Comparison of ENCODE assay signal across 19 cellular contexts in genomic region chr15:76764004-76764403, GRCh38.
DNase-seq lines count a peak whose midpoint lies in the region; ATAC-seq lines count a peak whose summit lies in the region.
"Had no signal": no experiment of that assay in that cellular context is flagged by ENCODE, and none has a peak within 500 bp of the region (broad histone marks: within the 10 kb centered on the region; RNA-seq: fewer than 3 reads in every experiment).

No MANE protein-coding gene starts in this region.

- intact Hi-C loops in left colon (cut with DNase I, micrococcal nuclease) (no loop called here), left cardiac atrium (cut with DNase I) (no loop called here)

- H3K23ac ChIP-seq in trophoblast cell (ENCODE audit: low read length) = peak overlapping the region; percentile 54

- no peaks in the 10 kb centered on the region for H3K4me1 ChIP-seq in trophoblast cell (ENCODE audit: control insufficient read depth in 1 of 2, insufficient read depth in 2 of 2, low read length in 2 of 2)
- H3K4me1 ChIP-seq: A549; BLaER1 treated with 17β-estradiol and CSF1 and Interleukin-3, amounts not matched to agents 10 nM and 100 nM; Caco-2 had no signal

- H2BK120ac ChIP-seq in trophoblast cell (ENCODE audit: insufficient read depth, low read length, poor library complexity) = no peak overlapping the region

- no peak overlapping the region for H3K4me3 ChIP-seq in trophoblast cell (ENCODE audit: low read depth, low read length)
- H3K4me3 ChIP-seq: A549, GM12878 had no signal

- H3K4ac ChIP-seq in trophoblast cell (ENCODE audit: low read depth, low read length) = no peak overlapping the region

- H2BK5ac ChIP-seq in trophoblast cell (ENCODE audit: low read depth, low read length, poor library complexity) = no peak overlapping the region

- no peak overlapping the region for H4K91ac ChIP-seq in trophoblast cell (ENCODE audit: low read depth, low read length)

- peaks cover 6% of the 10 kb centered on the region in 2 experiments for H3K36me3 ChIP-seq in trophoblast cell (ENCODE audit: control insufficient read depth in 1 of 2, insufficient read depth in 2 of 2, low read length in 2 of 2)

- H3K14ac ChIP-seq in trophoblast cell (ENCODE audit: low read length) = no peak overlapping the region

- no peak overlapping the region for H2AFZ ChIP-seq in trophoblast cell (ENCODE audit: insufficient read depth, low read length, poor library complexity)

- H3K79me1 ChIP-seq in trophoblast cell (ENCODE audit: low read length) = no peaks in the 10 kb centered on the region

- H3K27ac ChIP-seq in trophoblast cell (ENCODE audit: low read depth, low read length) = no peak overlapping the region
- H3K27ac ChIP-seq: 22Rv1; A549; BLaER1 treated with 17β-estradiol and CSF1 and Interleukin-3, amounts not matched to agents 10 nM and 100 nM; C4-2B had no signal

- H3K36me3 Mint-ChIP-seq in activated T-cell treated with anti-CD3 and anti-CD28 coated beads, Interleukin-2, amount 50 U/mL, for 72 hours (ENCODE audit: insufficient read depth in 2 of 2) = peaks cover 16 to 37% of the 10 kb centered on the region in 2 donors
- H3K36me3 Mint-ChIP-seq in activated T-cell treated with anti-CD3 and anti-CD28 coated beads, Interleukin-2, amount 50 U/mL, for 24 hours (ENCODE audit: low read depth) = peaks cover 76% of the 10 kb centered on the region

- no peaks in the 10 kb centered on the region for H3K79me2 ChIP-seq in trophoblast cell (ENCODE audit: control insufficient read depth, insufficient read depth, low read length, poor library complexity)

- no peak overlapping the region for H2BK12ac ChIP-seq in trophoblast cell (ENCODE audit: low read length)

- peak overlapping the region; percentile 1 for H3K27ac Mint-ChIP-seq in activated T-cell treated with anti-CD3 and anti-CD28 coated beads, Interleukin-2, amount 50 U/mL, for 72 hours
- H3K27ac Mint-ChIP-seq in activated T-cell treated with anti-CD3 and anti-CD28 coated beads, Interleukin-2, amount 50 U/mL, for 24 hours = no peak overlapping the region
- H3K27ac Mint-ChIP-seq: B cell; CD4-positive, alpha-beta T cell; CD8-positive, alpha-beta T cell had no signal

- H3K27me3 Mint-ChIP-seq in activated T-cell treated with anti-CD3 and anti-CD28 coated beads, Interleukin-2, amount 50 U/mL, for 72 hours (ENCODE audit: low read depth) = no peaks in the 10 kb centered on the region
- no peaks in the 10 kb centered on the region for H3K27me3 Mint-ChIP-seq in activated T-cell treated with anti-CD3 and anti-CD28 coated beads, Interleukin-2, amount 50 U/mL, for 24 hours
- H3K27me3 Mint-ChIP-seq: B cell; CD4-positive, alpha-beta T cell had no signal

- peaks cover 11% of the 10 kb centered on the region in 2 donors for H3K9me3 Mint-ChIP-seq in activated T-cell treated with anti-CD3 and anti-CD28 coated beads, Interleukin-2, amount 50 U/mL, for 72 hours
- H3K9me3 Mint-ChIP-seq in activated T-cell treated with anti-CD3 and anti-CD28 coated beads, Interleukin-2, amount 50 U/mL, for 24 hours = peaks cover 13% of the 10 kb centered on the region

- no peak for DNase-seq in activated T-cell treated with anti-CD3 and anti-CD28 coated beads, Interleukin-2, amount 50 U/mL, for 72 hours
- DNase-seq in activated T-cell treated with anti-CD3 and anti-CD28 coated beads, Interleukin-2, amount 50 U/mL, for 24 hours = no peak
- DNase-seq in left colon (peak in 1 of 2 donors; percentile 6), trophoblast cell (no peak), NCI-H2196 treated with DMSO at 0.1 percent for 48 hours (lab: John Stamatoyannopoulos, UW; ENCODE audit: unreplicated experiment) (no peak), left cardiac atrium (no peak)
- DNase-seq: AML-193; Caco-2; Calu3; CD4-positive, alpha-beta T cell; CD8-positive, alpha-beta T cell; DMS79 treated with DMSO at 0.1 percent for 48 hours; GDM1 had no signal

- H3K18ac ChIP-seq in trophoblast cell (ENCODE audit: low read length) = no peak overlapping the region

- no peaks in the 10 kb centered on the region for H3K27me3 ChIP-seq in trophoblast cell (ENCODE audit: insufficient read depth, low read length)
- H3K27me3 ChIP-seq: BLaER1 treated with 17β-estradiol and CSF1 and Interleukin-3, amounts not matched to agents 10 nM and 100 nM had no signal

- H3K4me3 Mint-ChIP-seq in activated T-cell treated with anti-CD3 and anti-CD28 coated beads, Interleukin-2, amount 50 U/mL, for 72 hours = no peak overlapping the region
- no peak overlapping the region for H3K4me3 Mint-ChIP-seq in activated T-cell treated with anti-CD3 and anti-CD28 coated beads, Interleukin-2, amount 50 U/mL, for 24 hours
- H3K4me3 Mint-ChIP-seq: B cell; CD4-positive, alpha-beta T cell; CD8-positive, alpha-beta T cell had no signal

- H4K8ac ChIP-seq in trophoblast cell (ENCODE audit: low read depth, low read length) = no peak overlapping the region

- H3K9ac ChIP-seq in trophoblast cell (ENCODE audit: low read length) = peak overlapping the region; percentile 15
- H3K9ac ChIP-seq: BLaER1 treated with 17β-estradiol and CSF1 and Interleukin-3, amounts not matched to agents 10 nM and 100 nM had no signal

- no peak overlapping the region for H2AK5ac ChIP-seq in trophoblast cell (ENCODE audit: low read length)

- no CpG with 5 or more reads among the region's 3 CpGs for WGBS in trophoblast cell (ENCODE audit: extremely low coverage, insufficient coverage, insufficient read length)

- H4K12ac ChIP-seq in trophoblast cell (ENCODE audit: low read depth, low read length) = no peak overlapping the region

- no peak overlapping the region for H3K4me2 ChIP-seq in trophoblast cell (ENCODE audit: low read length)
- H3K4me2 ChIP-seq: A549; BLaER1 treated with 17β-estradiol and CSF1 and Interleukin-3, amounts not matched to agents 10 nM and 100 nM had no signal

- peaks cover 6% of the 10 kb centered on the region for H3K4me1 Mint-ChIP-seq in activated T-cell treated with anti-CD3 and anti-CD28 coated beads, Interleukin-2, amount 50 U/mL, for 72 hours (ENCODE audit: low read depth)
- H3K4me1 Mint-ChIP-seq in activated T-cell treated with anti-CD3 and anti-CD28 coated beads, Interleukin-2, amount 50 U/mL, for 24 hours (ENCODE audit: low read depth) = peaks cover 8% of the 10 kb centered on the region
- H3K4me1 Mint-ChIP-seq: B cell had no signal

- ATAC-seq in activated T-cell treated with anti-CD3 and anti-CD28 coated beads, Interleukin-2, amount 50 U/mL, for 72 hours (replicated peaks in 1 of 2) = no peak
- ATAC-seq in left colon (peak; percentile 83), left cardiac atrium (no peak)
- ATAC-seq: A549; CD8-positive, alpha-beta T cell; GM12878 had no signal

- H3K9me3 ChIP-seq in trophoblast cell (ENCODE audit: insufficient read depth, low read depth, low read length) = peaks cover 5% of the 10 kb centered on the region
